ENCODE assay signal across 13 cellular contexts in the genomic region with DNA sequence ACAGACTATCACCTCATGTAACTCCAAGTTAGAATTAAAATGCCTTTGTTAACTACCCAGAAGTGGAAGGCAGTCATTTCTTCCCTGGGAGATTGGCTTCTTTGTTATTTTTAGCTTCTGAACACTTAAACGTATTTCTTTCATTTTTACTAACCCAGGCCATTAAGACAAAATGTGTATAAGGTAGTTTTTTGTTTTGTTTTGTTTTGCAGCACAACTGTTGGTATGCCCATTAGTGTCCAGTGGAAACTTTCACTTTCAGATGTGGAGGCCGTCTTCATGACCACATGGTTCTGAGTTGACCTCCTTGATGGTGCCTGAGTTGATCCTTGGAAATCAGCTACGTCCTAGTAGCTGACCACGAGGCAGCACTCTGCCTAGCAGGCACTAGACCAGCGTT.
DNase-seq lines count a peak whose midpoint lies in the region; ATAC-seq and TF ChIP-seq lines count a peak whose summit lies in the region.
"Had no signal": no experiment of that assay in that cellular context is flagged by ENCODE, and none has a peak within 500 bp of the region (broad histone marks: within the 10 kb centered on the region; RNA-seq: fewer than 3 reads in every experiment).

No MANE protein-coding gene starts in this region.

- H3K9ac ChIP-seq in endodermal cell (ENCODE audit: extremely low read depth, low read length, poor library complexity, severe bottlenecking), result no peak overlapping the region

- no peaks in the 10 kb centered on the region for H3K9me3 Mint-ChIP-seq in endodermal cell
- H3K9me3 Mint-ChIP-seq in activated CD4-positive, alpha-beta memory T cell treated with anti-CD3 and anti-CD28 coated beads, Interleukin-2, amount 10 ng/mL, durations not matched to agents 7 days and 5 days, result no peaks in the 10 kb centered on the region
- H3K9me3 Mint-ChIP-seq: activated CD4-positive, alpha-beta T cell treated with anti-CD3 and anti-CD28 coated beads, Interleukin-2, amount 10 ng/mL, durations not matched to agents 7 days and 5 days; mesothelial cell of epicardium had no signal

- H3K27me3 Mint-ChIP-seq in endodermal cell (ENCODE audit: insufficient read depth), result no peaks in the 10 kb centered on the region
- H3K27me3 Mint-ChIP-seq in activated CD4-positive, alpha-beta memory T cell treated with anti-CD3 and anti-CD28 coated beads, Interleukin-2, amount 10 ng/mL, durations not matched to agents 7 days and 5 days, result no peaks in the 10 kb centered on the region
- H3K27me3 Mint-ChIP-seq: B cell had no signal

- peak overlapping the region; percentile 72 for H3K27ac ChIP-seq in endodermal cell (ENCODE audit: low read depth, low read length)

- TF ChIP-seq CTCF in GM12864 (IDR thresholded peaks at IDR 0.05; ENCODE audit: low read depth, low read length, missing control alignments) (no peak), endodermal cell (conservative IDR thresholded peaks at IDR 0.05) (no peak)

- no peaks in the 10 kb centered on the region for H3K36me3 ChIP-seq in endodermal cell (ENCODE audit: control insufficient read depth, insufficient read depth, low read length)

- no peaks in the 10 kb centered on the region for H3K9me3 ChIP-seq in endodermal cell (ENCODE audit: control insufficient read depth, low read length)

- CTCF ChIA-PET in activated CD4-positive, alpha-beta memory T cell treated with anti-CD3 and anti-CD28 coated beads, Interleukin-2, amount 10 ng/mL, durations not matched to agents 7 days and 5 days (lab: Charles Lee), result no interaction called here

- no peak overlapping the region for H3K4me3 Mint-ChIP-seq in endodermal cell
- H3K4me3 Mint-ChIP-seq in activated CD4-positive, alpha-beta memory T cell treated with anti-CD3 and anti-CD28 coated beads, Interleukin-2, amount 10 ng/mL, durations not matched to agents 7 days and 5 days, result no peak overlapping the region
- H3K4me3 Mint-ChIP-seq: activated CD4-positive, alpha-beta T cell treated with anti-CD3 and anti-CD28 coated beads, Interleukin-2, amount 10 ng/mL, durations not matched to agents 7 days and 5 days; B cell; mesothelial cell of epicardium had no signal

- no peak overlapping the region for H3K27ac Mint-ChIP-seq in endodermal cell
- H3K27ac Mint-ChIP-seq in activated CD4-positive, alpha-beta memory T cell treated with anti-CD3 and anti-CD28 coated beads, Interleukin-2, amount 10 ng/mL, durations not matched to agents 7 days and 5 days, result no peak overlapping the region
- H3K27ac Mint-ChIP-seq: activated CD4-positive, alpha-beta T cell treated with anti-CD3 and anti-CD28 coated beads, Interleukin-2, amount 10 ng/mL, durations not matched to agents 7 days and 5 days; B cell; mesothelial cell of epicardium had no signal

- H3K4me1 ChIP-seq in endodermal cell (ENCODE audit: control insufficient read depth, insufficient read depth, low read length), result peaks cover 11% of the 10 kb centered on the region

- H3K4me1 Mint-ChIP-seq in endodermal cell, result peaks cover 35% of the 10 kb centered on the region
- H3K4me1 Mint-ChIP-seq in activated CD4-positive, alpha-beta memory T cell treated with anti-CD3 and anti-CD28 coated beads, Interleukin-2, amount 10 ng/mL, durations not matched to agents 7 days and 5 days, result no peaks in the 10 kb centered on the region
- H3K4me1 Mint-ChIP-seq: activated CD4-positive, alpha-beta T cell treated with anti-CD3 and anti-CD28 coated beads, Interleukin-2, amount 10 ng/mL, durations not matched to agents 7 days and 5 days had no signal

- no peaks in the 10 kb centered on the region for H3K36me3 Mint-ChIP-seq in endodermal cell (ENCODE audit: low read depth)
- no peaks in the 10 kb centered on the region for H3K36me3 Mint-ChIP-seq in activated CD4-positive, alpha-beta memory T cell treated with anti-CD3 and anti-CD28 coated beads, Interleukin-2, amount 10 ng/mL, durations not matched to agents 7 days and 5 days (ENCODE audit: low read depth)
- H3K36me3 Mint-ChIP-seq: mesothelial cell of epicardium had no signal

- 94 to 100% methylated on average over 4 to 5 of the region's 5 CpGs for WGBS in endodermal cell (ENCODE audit: insufficient coverage in 1 of 2, insufficient read length in 1 of 2), 2 experiments

- H3K4me3 ChIP-seq in GM12864 (ENCODE audit: low read depth, low read length) (no peak overlapping the region), endodermal cell (ENCODE audit: low read length) (no peak overlapping the region)

- ATAC-seq in GM19372 (IDR thresholded peaks at IDR 0.05; ENCODE audit: low read depth, unreplicated experiment) (peak; percentile 50), HG03039 (IDR thresholded peaks at IDR 0.05; ENCODE audit: unreplicated experiment) (peak; percentile 54)
- ATAC-seq: sciatic nerve had no signal

- no peaks in the 10 kb centered on the region for H3K27me3 ChIP-seq in endodermal cell (ENCODE audit: control insufficient read depth, insufficient read depth, low read length, poor library complexity, severe bottlenecking)

- DNase-seq in GM12864 (ENCODE audit: low read depth), result peak; percentile 19
- no peak for DNase-seq in endodermal cell
- DNase-seq in stimulated activated CD4-positive, alpha-beta T cell treated with anti-CD3 and anti-CD28 coated beads, Interleukin-12 subunit alpha, Interleukin-12 subunit beta, amount 100 ng/mL, for 4 hours, result no peak
- DNase-seq in GM19240 (ENCODE audit: insufficient read length, low spot score), result no peak
- DNase-seq in activated CD4-positive, alpha-beta memory T cell treated with anti-CD3 and anti-CD28 coated beads, Interleukin-2, amount 10 ng/mL, durations not matched to agents 7 days and 5 days, result no peak
- DNase-seq in NK-92 treated with Interleukin-12 subunit alpha and Interleukin-12 subunit beta, amount 100 ng/mL, for 24 hours (lab: John Stamatoyannopoulos, UW), result no peak
- DNase-seq: activated CD4-positive, alpha-beta T cell treated with anti-CD3 and anti-CD28 coated beads, Interleukin-2, amount 10 ng/mL, durations not matched to agents 7 days and 5 days; SHP77 treated with DMSO at 0.1 percent for 48 hours had no signal

- POLR2A ChIA-PET in activated CD4-positive, alpha-beta memory T cell treated with anti-CD3 and anti-CD28 coated beads, Interleukin-2, amount 10 ng/mL, durations not matched to agents 7 days and 5 days (lab: Charles Lee), result no interaction called here
